ENCODE assay signal across 8 cellular contexts in the genomic region with DNA sequence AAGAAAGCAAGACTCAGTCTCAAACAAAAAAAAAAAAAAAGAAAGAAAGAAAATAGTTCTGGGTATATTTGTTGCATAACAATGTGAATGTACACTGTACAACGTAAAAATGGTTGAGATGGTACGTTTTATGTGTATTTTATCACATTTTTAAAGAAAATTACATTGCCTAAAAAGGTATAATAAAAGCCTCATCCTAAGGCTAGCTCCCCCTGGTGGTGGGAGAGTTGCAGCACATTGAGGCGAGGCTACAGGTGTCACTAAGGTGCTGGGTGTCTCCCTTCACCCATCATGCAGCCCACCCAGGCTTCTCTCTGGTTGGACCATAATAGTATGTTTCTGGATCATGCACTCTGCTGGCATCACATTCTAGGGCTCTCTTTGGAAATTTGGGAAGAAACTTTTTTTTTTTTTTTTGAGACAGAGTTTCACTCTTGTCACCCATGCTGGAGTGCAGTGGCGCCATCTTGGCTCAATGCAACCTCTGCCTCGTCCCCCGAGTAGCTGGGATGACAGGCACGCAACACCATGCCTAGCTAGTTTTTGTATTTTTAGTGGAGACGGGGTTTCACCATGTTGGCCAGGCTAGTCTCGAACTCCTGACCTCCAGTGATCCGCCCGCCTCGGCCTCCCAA. TPM values are rescaled to one million over a fixed set of nuclear protein-coding genes. Genes with fewer than 3 reads are reported as not detected.
A peak's percentile ranks its signal among the peaks of the same experiment; 100 is the strongest.
DNase-seq lines count a peak whose midpoint lies in the region; ATAC-seq and TF ChIP-seq lines count a peak whose summit lies in the region.

No MANE protein-coding gene starts in this region.

- no peak overlapping the region for H3K27ac ChIP-seq in upper lobe of left lung

- H3K9me3 Mint-ChIP-seq in osteocyte (ENCODE audit: unreplicated experiment), result no peaks in the 10 kb centered on the region

- no peaks in the 10 kb centered on the region for H3K36me3 Mint-ChIP-seq in osteocyte (ENCODE audit: unreplicated experiment)

- H3K27ac Mint-ChIP-seq in osteocyte (ENCODE audit: unreplicated experiment), result no peak overlapping the region

- WGBS in upper lobe of left lung, 2 donors, result 61 to 67% methylated on average over 8 to 12 of the region's 12 CpGs

- peaks cover 0 to 4% (median 0%) of the 10 kb centered on the region in 4 donors for H3K4me1 ChIP-seq in upper lobe of left lung

- H3K27me3 ChIP-seq in upper lobe of left lung, result no peaks in the 10 kb centered on the region

- peak; percentile 67 for TF ChIP-seq CTCF in osteocyte (IDR thresholded peaks at IDR 0.05)
- TF ChIP-seq CTCF in upper lobe of left lung (IDR thresholded peaks at IDR 0.05), result peak; percentile 69 to 79 (median 72)

- no peaks in the 10 kb centered on the region for H3K36me3 ChIP-seq in upper lobe of left lung

- H3K4me3 ChIP-seq in upper lobe of left lung, result no peak overlapping the region

- TF ChIP-seq EP300 in upper lobe of left lung (IDR thresholded peaks at IDR 0.05), result no peak

- DNase-seq in SKM-1 treated with dmso at 0.1 percent for 144 hours (lab: John Stamatoyannopoulos, UW; ENCODE audit: unreplicated experiment) (peak; percentile 53), SKM-1 (lab: John Stamatoyannopoulos, UW; ENCODE audit: unreplicated experiment) (no peak), NCI-H748 treated with DMSO at 0.1 percent for 48 hours (lab: John Stamatoyannopoulos, UW) (peak; percentile 21), fibroblast of gingiva (ENCODE audit: low read depth) (peak; percentile 23), osteocyte (ENCODE audit: extremely low spot score, unreplicated experiment) (no peak), upper lobe of left lung (peak in 1 of 2 donors; percentile 72), T1000 (lab: John Stamatoyannopoulos, UW) (no peak)
- peak; percentile 89 for DNase-seq in activated CD8-positive, alpha-beta memory T cell treated with anti-CD3 and anti-CD28 coated beads, Interleukin-2, amount 50 U/mL, for 48 hours

- no peak overlapping the region for H3K4me3 Mint-ChIP-seq in osteocyte (ENCODE audit: unreplicated experiment)

- peak; percentile 73 to 79 for ATAC-seq in upper lobe of left lung (ENCODE audit: low FRiP score in 2 of 2)

- H3K27me3 Mint-ChIP-seq in osteocyte (ENCODE audit: unreplicated experiment), result peaks cover 32% of the 10 kb centered on the region

- H3K9me3 ChIP-seq in upper lobe of left lung, result no peaks in the 10 kb centered on the region

- TF ChIP-seq POLR2A in upper lobe of left lung (IDR thresholded peaks at IDR 0.05), result no peak

- peaks cover 14% of the 10 kb centered on the region for H3K4me1 Mint-ChIP-seq in osteocyte (ENCODE audit: unreplicated experiment)

RNA-seq across cellular contexts. Expression of a gene that starts 12.4 kb away (rescaled TPM):
- 317 and 321 TPM in 2 replicates for total RNA-seq in osteocyte
- total RNA-seq in upper lobe of left lung, result 100 to 1,000 TPM in 5 of 6 donors, 10 to 100 TPM in 1; 15.7 to 205 (median 144) TPM

Comparison
In these comparisons a context has a peak if more than half of its experiments do, and no peak if none do; other contexts are left out.
1. DNase-seq: peak in SKM-1 treated with dmso at 0.1 percent for 144 hours (single experiment), NCI-H748 treated with DMSO at 0.1 percent for 48 hours (single experiment), activated CD8-positive, alpha-beta memory T cell treated with anti-CD3 and anti-CD28 coated beads, Interleukin-2, amount 50 U/mL, for 48 hours (single experiment) and fibroblast of gingiva (single experiment); none in SKM-1 (single experiment), osteocyte (single experiment) and T1000 (single experiment).